Comparison of ENCODE assay signal across 25 cellular contexts in the genomic region with DNA sequence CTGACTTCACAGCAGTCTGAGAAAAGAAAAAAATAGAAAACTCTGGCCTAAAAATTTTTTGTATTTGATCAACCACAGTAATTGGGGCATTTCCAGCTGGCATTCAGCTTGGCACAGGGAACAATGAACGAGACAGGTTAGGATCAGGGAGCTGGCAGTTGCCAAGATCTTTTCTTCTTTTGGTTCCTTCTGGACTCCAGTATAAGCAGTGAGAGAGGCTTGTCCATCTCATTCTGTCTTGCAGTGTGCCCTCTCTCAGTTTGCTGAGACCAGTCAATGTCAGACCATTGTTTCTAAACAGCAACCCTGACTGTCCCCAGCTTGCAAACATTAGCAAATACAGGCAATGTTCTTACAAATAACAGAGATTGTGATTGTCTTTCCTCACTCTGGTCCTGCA.
"Had no signal": no experiment of that assay in that cellular context is flagged by ENCODE, and none has a peak within 500 bp of the region (broad histone marks: within the 10 kb centered on the region; RNA-seq: fewer than 3 reads in every experiment).

No MANE protein-coding gene starts in this region.

- H3K4me3 Mint-ChIP-seq: activated CD4-positive, alpha-beta T cell treated with anti-CD3 and anti-CD28 coated beads, Interleukin-2, amount 10 ng/mL, durations not matched to agents 7 days and 5 days; activated T-helper 17 cell treated with anti-CD3 and anti-CD28 coated beads, Interleukin-2, amount 50 U/mL, for 72 hours; memory B cell; naive B cell; stimulated activated memory B cell treated with anti-CD40 and anti-IgM and Interleukin-4, amounts not matched to agents 10 μg/mL and 1 μg/mL and 100 μg/mL, for 72 hours; T-helper 2 cell treated with Interferon-gamma antibody and Interleukin-4, amounts not matched to agents 5 μg/mL and 100 μg/mL, for 36 hours had no signal

- H3K4me1 ChIP-seq: ascending aorta, esophagus muscularis mucosa, stomach, suprapubic skin, tibial nerve had no signal

- H3K27me3 ChIP-seq: ascending aorta, brain microvascular endothelial cell, esophagus muscularis mucosa, stomach, suprapubic skin, tibial nerve had no signal

- ATAC-seq: activated naive CD4-positive, alpha-beta T cell treated with anti-CD3 and anti-CD28 coated beads, Interleukin-2, amount 50 U/mL, for 72 hours; activated T-helper 17 cell treated with anti-CD3 and anti-CD28 coated beads, Interleukin-2, amount 50 U/mL, for 72 hours; left ventricle myocardium superior; sciatic nerve; stimulated activated memory B cell treated with anti-CD40 and anti-IgM and Interleukin-4, amounts not matched to agents 10 μg/mL and 1 μg/mL and 100 μg/mL, for 72 hours had no signal

- H3K9me3 Mint-ChIP-seq: activated CD4-positive, alpha-beta T cell treated with anti-CD3 and anti-CD28 coated beads, Interleukin-2, amount 10 ng/mL, durations not matched to agents 7 days and 5 days; activated T-helper 17 cell treated with anti-CD3 and anti-CD28 coated beads, Interleukin-2, amount 50 U/mL, for 72 hours; stimulated activated memory B cell treated with anti-CD40 and anti-IgM and Interleukin-4, amounts not matched to agents 10 μg/mL and 1 μg/mL and 100 μg/mL, for 72 hours; T-helper 2 cell treated with Interferon-gamma antibody and Interleukin-4, amounts not matched to agents 5 μg/mL and 100 μg/mL, for 36 hours had no signal

- DNase-seq: activated CD4-positive, alpha-beta T cell treated with anti-CD3 and anti-CD28 coated beads, Interleukin-2, amount 10 ng/mL, durations not matched to agents 7 days and 5 days; activated CD4-positive, CD25-positive, alpha-beta regulatory T cell treated with anti-CD3 and anti-CD28 coated beads, Interleukin-2, amount 50 U/mL, for 72 hours; activated T-cell treated with anti-CD3 and anti-CD28 coated beads, Interleukin-2, amount 50 U/mL, for 1 hour; brain microvascular endothelial cell; head of caudate nucleus; left ventricle myocardium superior; naive B cell; occipital lobe; small intestine; stimulated activated CD4-positive, alpha-beta T cell treated with anti-CD3 and anti-CD28 coated beads, Interleukin-2, amount 100 ng/mL, for 24 hours; stomach; WERI-Rb-1 had no signal

- H3K4me1 Mint-ChIP-seq: activated CD4-positive, alpha-beta T cell treated with anti-CD3 and anti-CD28 coated beads, Interleukin-2, amount 10 ng/mL, durations not matched to agents 7 days and 5 days; activated T-helper 17 cell treated with anti-CD3 and anti-CD28 coated beads, Interleukin-2, amount 50 U/mL, for 72 hours; memory B cell; naive B cell; stimulated activated memory B cell treated with anti-CD40 and anti-IgM and Interleukin-4, amounts not matched to agents 10 μg/mL and 1 μg/mL and 100 μg/mL, for 72 hours had no signal

- H3K27me3 Mint-ChIP-seq: activated CD4-positive, alpha-beta T cell treated with anti-CD3 and anti-CD28 coated beads, Interleukin-2, amount 10 ng/mL, durations not matched to agents 7 days and 5 days; memory B cell; naive B cell; stimulated activated memory B cell treated with anti-CD40 and anti-IgM and Interleukin-4, amounts not matched to agents 10 μg/mL and 1 μg/mL and 100 μg/mL, for 72 hours had no signal

- FAIRE-seq: frontal cortex, small intestine, TTC549 had no signal

- H3K27ac Mint-ChIP-seq: activated CD4-positive, alpha-beta T cell treated with anti-CD3 and anti-CD28 coated beads, Interleukin-2, amount 10 ng/mL, durations not matched to agents 7 days and 5 days; activated naive CD4-positive, alpha-beta T cell treated with anti-CD3 and anti-CD28 coated beads, Interleukin-2, amount 50 U/mL, for 72 hours; activated T-helper 17 cell treated with anti-CD3 and anti-CD28 coated beads, Interleukin-2, amount 50 U/mL, for 72 hours; memory B cell; naive B cell; stimulated activated memory B cell treated with anti-CD40 and anti-IgM and Interleukin-4, amounts not matched to agents 10 μg/mL and 1 μg/mL and 100 μg/mL, for 72 hours; T-helper 2 cell treated with Interferon-gamma antibody and Interleukin-4, amounts not matched to agents 5 μg/mL and 100 μg/mL, for 36 hours had no signal

- H3K36me3 Mint-ChIP-seq: activated naive CD4-positive, alpha-beta T cell treated with anti-CD3 and anti-CD28 coated beads, Interleukin-2, amount 50 U/mL, for 72 hours; memory B cell; naive B cell; stimulated activated memory B cell treated with anti-CD40 and anti-IgM and Interleukin-4, amounts not matched to agents 10 μg/mL and 1 μg/mL and 100 μg/mL, for 72 hours had no signal

- H3K4me3 ChIP-seq: ascending aorta, coronary artery, esophagus muscularis mucosa, stomach, suprapubic skin, tibial nerve had no signal

- H3K9me3 ChIP-seq: ascending aorta, esophagus muscularis mucosa, stomach, suprapubic skin, tibial nerve had no signal

- H3K36me3 ChIP-seq: ascending aorta, brain microvascular endothelial cell, esophagus muscularis mucosa, stomach, suprapubic skin, tibial nerve, WERI-Rb-1 had no signal

- H3K27ac ChIP-seq: ascending aorta, brain microvascular endothelial cell, coronary artery, esophagus muscularis mucosa, stomach, suprapubic skin, tibial nerve, WERI-Rb-1 had no signal
